In genomic region chr9:95070549-95071021, GRCh38 we compare ENCODE assay signal across 1 cellular context.
TF ChIP-seq lines count a peak whose summit lies in the region.

No MANE protein-coding gene starts in this region.

TF ChIP-seq in HepG2, 621 proteins besides CTCF, POLR2A, EP300 and RAD21 (continued from another document and continues in another):
- no peak for TF ChIP-seq TEF (CRISPR knock-in tag; IDR thresholded peaks at IDR 0.05)
- TF ChIP-seq ZNF792 (CRISPR knock-in tag; IDR thresholded peaks at IDR 0.05): no peak
- TF ChIP-seq ZNF576 (CRISPR knock-in tag; IDR thresholded peaks at IDR 0.05): no peak
- TF ChIP-seq MED1 (CRISPR knock-in tag; IDR thresholded peaks at IDR 0.05): peak; percentile 58; the same call in 1 of the 2 replicates
- no peak for TF ChIP-seq IKZF1 (IDR thresholded peaks at IDR 0.05)
- peak; percentile 95 for TF ChIP-seq ZFP90 (CRISPR knock-in tag; IDR thresholded peaks at IDR 0.05; ENCODE audit: borderline replicate concordance)
- TF ChIP-seq SIN3B (IDR thresholded peaks at IDR 0.05; ENCODE audit: low read length): no peak
- no peak for TF ChIP-seq ZNF12 (CRISPR knock-in tag; IDR thresholded peaks at IDR 0.05)
- TF ChIP-seq MTA1 (CRISPR knock-in tag; IDR thresholded peaks at IDR 0.05; ENCODE audit: borderline replicate concordance): 0 out of 2 replicates have a peak, but pooled peaks have one; percentile 61
- no peak for TF ChIP-seq ZNF674 (CRISPR knock-in tag; IDR thresholded peaks at IDR 0.05; ENCODE audit: low read depth)
- no peak for TF ChIP-seq ZNF30 (CRISPR knock-in tag; IDR thresholded peaks at IDR 0.05)
- TF ChIP-seq ZNF503 (CRISPR knock-in tag; IDR thresholded peaks at IDR 0.05): no peak
- no peak for TF ChIP-seq ZNF234 (CRISPR knock-in tag; conservative IDR thresholded peaks at IDR 0.05)
- no peak for TF ChIP-seq BRD4 (CRISPR knock-in tag; IDR thresholded peaks at IDR 0.05)
- TF ChIP-seq ZBTB25 (CRISPR knock-in tag; IDR thresholded peaks at IDR 0.05): no peak
- no peak for TF ChIP-seq ATF7 (IDR thresholded peaks at IDR 0.05)
- no peak for TF ChIP-seq ATF7 (CRISPR knock-in tag; IDR thresholded peaks at IDR 0.05)
- no peak for TF ChIP-seq REXO4 (CRISPR knock-in tag; IDR thresholded peaks at IDR 0.05; ENCODE audit: borderline replicate concordance)
- no peak for TF ChIP-seq NFYB (CRISPR knock-in tag; IDR thresholded peaks at IDR 0.05)
- TF ChIP-seq NFKB2 (CRISPR knock-in tag; IDR thresholded peaks at IDR 0.05; ENCODE audit: borderline replicate concordance): no peak
- TF ChIP-seq ZNF547 (CRISPR knock-in tag; IDR thresholded peaks at IDR 0.05): no peak
- no peak for TF ChIP-seq CBX1 (IDR thresholded peaks at IDR 0.05; ENCODE audit: low read depth)
- TF ChIP-seq ZNF274 (CRISPR knock-in tag; IDR thresholded peaks at IDR 0.05): no peak
- no peak for TF ChIP-seq ZNF550 (CRISPR knock-in tag; IDR thresholded peaks at IDR 0.05; ENCODE audit: borderline replicate concordance)
- TF ChIP-seq GZF1 (CRISPR knock-in tag; IDR thresholded peaks at IDR 0.05): no peak
- TF ChIP-seq ZZZ3 (CRISPR knock-in tag; IDR thresholded peaks at IDR 0.05; ENCODE audit: borderline replicate concordance): no peak
- TF ChIP-seq DR1 (CRISPR knock-in tag; IDR thresholded peaks at IDR 0.05): no peak
- TF ChIP-seq MEF2D (CRISPR knock-in tag; IDR thresholded peaks at IDR 0.05): no peak
- no peak for TF ChIP-seq ZSCAN22 (CRISPR knock-in tag; IDR thresholded peaks at IDR 0.05)
- peak; percentile 63 for TF ChIP-seq SMC3 (IDR thresholded peaks at IDR 0.05; ENCODE audit: low read length)
- TF ChIP-seq FOXK1 (CRISPR knock-in tag; IDR thresholded peaks at IDR 0.05; ENCODE audit: borderline replicate concordance, low read depth): peak; percentile 29; the same call in 1 of the 2 replicates
- no peak for TF ChIP-seq ZFP1 (CRISPR knock-in tag; IDR thresholded peaks at IDR 0.05)
- TF ChIP-seq CEBPG (CRISPR knock-in tag; IDR thresholded peaks at IDR 0.05): peak; percentile 76
- no peak for TF ChIP-seq GATAD1 (CRISPR knock-in tag; IDR thresholded peaks at IDR 0.05)
- no peak for TF ChIP-seq CERS6 (CRISPR knock-in tag; IDR thresholded peaks at IDR 0.05)
- TF ChIP-seq GABPA (IDR thresholded peaks at IDR 0.05; ENCODE audit: low read depth, low read length): no peak
- TF ChIP-seq GABPA (CRISPR knock-in tag; IDR thresholded peaks at IDR 0.05; ENCODE audit: low read depth): no peak
- TF ChIP-seq ZNF709 (CRISPR knock-in tag; IDR thresholded peaks at IDR 0.05): 0 out of 2 replicates have a peak, but pooled peaks have one; percentile 35
- no peak for TF ChIP-seq ZNF781 (CRISPR knock-in tag; IDR thresholded peaks at IDR 0.05; ENCODE audit: borderline replicate concordance, not compliant biosample characterization)
- TF ChIP-seq REPIN1 (CRISPR knock-in tag; IDR thresholded peaks at IDR 0.05; ENCODE audit: borderline replicate concordance, low read depth): no peak
- no peak for TF ChIP-seq ZNF609 (CRISPR knock-in tag; IDR thresholded peaks at IDR 0.05; ENCODE audit: borderline replicate concordance)
- TF ChIP-seq ZNF543 (CRISPR knock-in tag; IDR thresholded peaks at IDR 0.05): no peak
- TF ChIP-seq JDP2 (CRISPR knock-in tag; IDR thresholded peaks at IDR 0.05; ENCODE audit: borderline replicate concordance): no peak
- peak; percentile 24; the same call in 1 of the 2 replicates for TF ChIP-seq PPARG (CRISPR knock-in tag; conservative IDR thresholded peaks at IDR 0.05)
- no peak for TF ChIP-seq ZBTB49 (CRISPR knock-in tag; IDR thresholded peaks at IDR 0.05; ENCODE audit: borderline replicate concordance)
- no peak for TF ChIP-seq ZBTB43 (CRISPR knock-in tag; conservative IDR thresholded peaks at IDR 0.05)
- TF ChIP-seq ZNF766 (CRISPR knock-in tag; IDR thresholded peaks at IDR 0.05; ENCODE audit: borderline replicate concordance): no peak
- TF ChIP-seq ZNF678 (CRISPR knock-in tag; IDR thresholded peaks at IDR 0.05): no peak
- no peak for TF ChIP-seq ZNF839 (CRISPR knock-in tag; IDR thresholded peaks at IDR 0.05; ENCODE audit: borderline replicate concordance)
- peak; percentile 81 for TF ChIP-seq ZMYM4 (CRISPR knock-in tag; IDR thresholded peaks at IDR 0.05)
- no peak for TF ChIP-seq KLF11 (CRISPR knock-in tag; IDR thresholded peaks at IDR 0.05)
- no peak for TF ChIP-seq SMYD3 (CRISPR knock-in tag; IDR thresholded peaks at IDR 0.05)
- TF ChIP-seq MAZ (IDR thresholded peaks at IDR 0.05; ENCODE audit: borderline replicate concordance, low read depth, low read length): peak; percentile 48; the same call in 1 of the 2 replicates
- no peak; the same call in 1 of the 2 replicates for TF ChIP-seq MAZ (CRISPR knock-in tag; IDR thresholded peaks at IDR 0.05; ENCODE audit: low read depth)
- TF ChIP-seq ZNF329 (CRISPR knock-in tag; IDR thresholded peaks at IDR 0.05; ENCODE audit: low read depth): no peak
- TF ChIP-seq ZNF292 (CRISPR knock-in tag; IDR thresholded peaks at IDR 0.05; ENCODE audit: borderline replicate concordance, low read depth): peak; percentile 81; the same call in 1 of the 2 replicates
- TF ChIP-seq HNRNPL (IDR thresholded peaks at IDR 0.05; ENCODE audit: low read depth, low read length): no peak
- TF ChIP-seq CEBPZ (IDR thresholded peaks at IDR 0.05; ENCODE audit: low read length): no peak
- no peak for TF ChIP-seq HOXA9 (CRISPR knock-in tag; IDR thresholded peaks at IDR 0.05; ENCODE audit: borderline replicate concordance)
